In genomic region chr5:13957032-13957645, GRCh38 we compare ENCODE assay signal across 8 cellular contexts. TPM values are rescaled to one million over a fixed set of nuclear protein-coding genes. Genes with fewer than 3 reads are reported as not detected.
DNase-seq lines count a peak whose midpoint lies in the region; ATAC-seq and TF ChIP-seq lines count a peak whose summit lies in the region.

No MANE protein-coding gene starts in this region.

- H3K23ac ChIP-seq in neuronal stem cell (ENCODE audit: low read depth, low read length, poor library complexity), result no peak overlapping the region

- no peak overlapping the region for H3K18ac ChIP-seq in neuronal stem cell (ENCODE audit: low read length)

- no peak overlapping the region for H4K91ac ChIP-seq in neuronal stem cell (ENCODE audit: low read depth, low read length, poor library complexity)

- H3K4ac ChIP-seq in neuronal stem cell (ENCODE audit: low read length), result no peak overlapping the region

- no peaks in the 10 kb centered on the region for H3K9me2 ChIP-seq in HCT116 (ENCODE audit: insufficient read depth)

- H3K4me3 ChIP-seq in cardiac muscle cell (no peak overlapping the region), right atrium auricular region (no peak overlapping the region), HCT116 (replicated peaks in 1 of 2; ENCODE audit: low read depth in 1 of 2, low read length in 2 of 2) (no peak overlapping the region), Peyer's patch (no peak overlapping the region), neuronal stem cell (ENCODE audit: low read length in 2 of 2) (no peak overlapping the region)

- H3K79me1 ChIP-seq in neuronal stem cell (ENCODE audit: low read depth, low read length), result no peaks in the 10 kb centered on the region

- no peak overlapping the region for H2BK15ac ChIP-seq in neuronal stem cell (ENCODE audit: low read length)

- H3K9ac ChIP-seq in HCT116 (ENCODE audit: low read length) (no peak overlapping the region), neuronal stem cell (ENCODE audit: low read depth, low read length, poor library complexity) (no peak overlapping the region)

- TF ChIP-seq CTCF in cardiac muscle cell (IDR thresholded peaks at IDR 0.05; ENCODE audit: low read depth, low read length), result peak; percentile 67
- TF ChIP-seq CTCF in right atrium auricular region (IDR thresholded peaks at IDR 0.05), result peak in 1 of 2 donors; percentile 61
- TF ChIP-seq CTCF in HCT116 (IDR thresholded peaks at IDR 0.05 in 2 of 3, conservative IDR thresholded peaks at IDR 0.05 in 1 of 3; ENCODE audit: borderline replicate concordance in 1 of 3, insufficient read depth in 1 of 3, low read depth in 2 of 3, low read length in 2 of 3), result peak; percentile 18 to 87 (median 67); a peak in 5 of 6 replicates
- peak in 4 of 6 experiments; percentile 13 to 52 (median 48) for TF ChIP-seq CTCF in Peyer's patch (IDR thresholded peaks at IDR 0.05)

- CTCF ChIA-PET in HCT116 (lab: Charles Lee), result interaction anchor here (0.6 to 1.3 kb wide), 5 partner anchors 50 to 1933 kb away, joined by 3 to 11 read pairs (median 3); no protein-coding TSS in a partner anchor

- no peaks in the 10 kb centered on the region for H4K20me1 ChIP-seq in HCT116 (ENCODE audit: insufficient read depth)

- H3K4me3 Mint-ChIP-seq in activated CD4-positive, alpha-beta T cell treated with anti-CD3 and anti-CD28 coated beads, Interleukin-2, amount 10 ng/mL, durations not matched to agents 24 days and 14 days, result no peak overlapping the region

- no peak overlapping the region for H2BK120ac ChIP-seq in neuronal stem cell (ENCODE audit: low read depth, low read length)

- H3K27ac ChIP-seq in cardiac muscle cell, result no peak overlapping the region
- H3K27ac ChIP-seq in right atrium auricular region, result no peak overlapping the region
- H3K27ac ChIP-seq in HCT116 (ENCODE audit: low read depth, low read length), result no peak overlapping the region
- H3K27ac ChIP-seq in Peyer's patch, result no peak overlapping the region
- no peak overlapping the region for H3K27ac ChIP-seq in neuronal stem cell (replicated peaks; ENCODE audit: low read length)

- H3K4me1 ChIP-seq in cardiac muscle cell (ENCODE audit: low read depth) (peaks cover 4% of the 10 kb centered on the region), right atrium auricular region (no peaks in the 10 kb centered on the region), HCT116 (ENCODE audit: control insufficient read depth in 1 of 2, insufficient read depth in 2 of 2, low read length in 2 of 2) (peaks cover 0 to 7% of the 10 kb centered on the region in 2 experiments; a peak in 1 of 4 replicates), Peyer's patch (no peaks in the 10 kb centered on the region), neuronal stem cell (ENCODE audit: control insufficient read depth in 2 of 2, insufficient read depth in 1 of 2, low read depth in 1 of 2, low read length in 2 of 2) (no peaks in the 10 kb centered on the region)

- H3K9me3 Mint-ChIP-seq in activated CD4-positive, alpha-beta T cell treated with anti-CD3 and anti-CD28 coated beads, Interleukin-2, amount 10 ng/mL, durations not matched to agents 24 days and 14 days, result no peaks in the 10 kb centered on the region

- TF ChIP-seq POLR2A in HCT116 (IDR thresholded peaks at IDR 0.05; ENCODE audit: borderline replicate concordance, extremely low read depth, insufficient read depth, insufficient read length), result no peak
- TF ChIP-seq POLR2A in Peyer's patch (IDR thresholded peaks at IDR 0.05), result no peak
- TF ChIP-seq POLR2A in erythroblast (IDR thresholded peaks at IDR 0.05; ENCODE audit: low read length), result no peak

- H3K27ac Mint-ChIP-seq in activated CD4-positive, alpha-beta T cell treated with anti-CD3 and anti-CD28 coated beads, Interleukin-2, amount 10 ng/mL, durations not matched to agents 24 days and 14 days, result no peak overlapping the region

- no peak overlapping the region for H4K8ac ChIP-seq in neuronal stem cell (ENCODE audit: low read depth, low read length)

- BruUV-seq in HCT116 (replicated peaks; lab: Mats Ljungman, UMichigan), result no TSS peak

- intact Hi-C loops in HCT116 (cut with micrococcal nuclease), result loop anchor here (10.0 kb wide), 1 partner anchor 1662 kb away; no protein-coding TSS in a partner anchor
- intact Hi-C loops in activated CD4-positive, alpha-beta T cell treated with anti-CD3 and anti-CD28 coated beads, Interleukin-2, amount 10 ng/mL, durations not matched to agents 24 days and 14 days (cut with micrococcal nuclease), result no loop called here

- H2AK5ac ChIP-seq in neuronal stem cell (ENCODE audit: low read depth, low read length), result no peak overlapping the region

- H3K4me2 ChIP-seq in HCT116 (ENCODE audit: low read length), result no peak overlapping the region
- no peak overlapping the region for H3K4me2 ChIP-seq in neuronal stem cell (ENCODE audit: insufficient read depth, low read length, poor library complexity, severe bottlenecking)

- RAD21 ChIA-PET in HCT116 (lab: Charles Lee; ENCODE audit: low non-redundant PET in 1 of 2, low total read pairs in 2 of 2, uncharacterized antibody in 2 of 2, unreplicated experiment in 2 of 2), result no interaction called here

- no peaks in the 10 kb centered on the region for H3K36me3 Mint-ChIP-seq in activated CD4-positive, alpha-beta T cell treated with anti-CD3 and anti-CD28 coated beads, Interleukin-2, amount 10 ng/mL, durations not matched to agents 24 days and 14 days (ENCODE audit: low read depth)

- POLR2A ChIA-PET in HCT116 (lab: Charles Lee), result no interaction called here

- H3K36me3 ChIP-seq in cardiac muscle cell (no peaks in the 10 kb centered on the region), right atrium auricular region (no peaks in the 10 kb centered on the region), HCT116 (ENCODE audit: control insufficient read depth in 1 of 2, insufficient read depth in 2 of 2, low read length in 2 of 2) (no peaks in the 10 kb centered on the region), Peyer's patch (no peaks in the 10 kb centered on the region), neuronal stem cell (replicated peaks in 1 of 2; ENCODE audit: control insufficient read depth in 2 of 2, insufficient read depth in 2 of 2, low read length in 2 of 2) (no peaks in the 10 kb centered on the region)

- H3K79me2 ChIP-seq in HCT116 (ENCODE audit: insufficient read depth, low read length), result no peaks in the 10 kb centered on the region

- H3K4me1 Mint-ChIP-seq in activated CD4-positive, alpha-beta T cell treated with anti-CD3 and anti-CD28 coated beads, Interleukin-2, amount 10 ng/mL, durations not matched to agents 24 days and 14 days, result no peaks in the 10 kb centered on the region

- H3K27me3 ChIP-seq in cardiac muscle cell (no peaks in the 10 kb centered on the region), right atrium auricular region (no peaks in the 10 kb centered on the region), HCT116 (ENCODE audit: insufficient read depth, low read length) (peaks cover 3% of the 10 kb centered on the region; the same call in 1 of the 2 replicates), Peyer's patch (no peaks in the 10 kb centered on the region), neuronal stem cell (ENCODE audit: control insufficient read depth in 3 of 3, insufficient read depth in 3 of 3, low read depth in 1 of 3, low read length in 3 of 3) (peaks cover 0 to 4% (median 0%) of the 10 kb centered on the region in 3 experiments)

- H3K14ac ChIP-seq in neuronal stem cell (ENCODE audit: low read length), result no peak overlapping the region

- peak; percentile 68 for TF ChIP-seq RAD21 in HCT116 (IDR thresholded peaks at IDR 0.05; ENCODE audit: low read depth)

- no peak overlapping the region for H2AFZ ChIP-seq in HCT116 (ENCODE audit: low read depth, low read length, poor library complexity, severe bottlenecking)
- H2AFZ ChIP-seq in neuronal stem cell (ENCODE audit: low read length), result no peak overlapping the region

- H3K9me3 ChIP-seq in cardiac muscle cell (ENCODE audit: low read depth), result no peaks in the 10 kb centered on the region
- no peaks in the 10 kb centered on the region for H3K9me3 ChIP-seq in right atrium auricular region
- no peaks in the 10 kb centered on the region for H3K9me3 ChIP-seq in HCT116 (ENCODE audit: control insufficient read depth in 1 of 2, insufficient read depth in 1 of 2, low read depth in 1 of 2, low read length in 2 of 2)
- H3K9me3 ChIP-seq in Peyer's patch, result no peaks in the 10 kb centered on the region
- H3K9me3 ChIP-seq in neuronal stem cell (replicated peaks in 1 of 2; ENCODE audit: control insufficient read depth in 2 of 2, insufficient read depth in 1 of 2, low read depth in 1 of 2, low read length in 2 of 2), result no peaks in the 10 kb centered on the region

- ATAC-seq in HCT116, result peak; percentile 96

- no peak overlapping the region for H2BK12ac ChIP-seq in neuronal stem cell (ENCODE audit: low read length)

- DNase-seq in cardiac muscle cell (ENCODE audit: low read depth in 1 of 2, low spot score in 1 of 2) (peak; percentile 64 to 76), right atrium auricular region (ENCODE audit: low spot score) (no peak), HCT116 (ENCODE audit: low read depth, low spot score) (peak; percentile 41), LoVo (ENCODE audit: low spot score) (peak; percentile 62), Peyer's patch (no peak), erythroblast (lab: John Stamatoyannopoulos, UW) (peak; percentile 10 to 37), neuronal stem cell (ENCODE audit: low spot score) (peak; percentile 56)
- no peak for DNase-seq in activated CD4-positive, alpha-beta T cell treated with anti-CD3 and anti-CD28 coated beads, Interleukin-2, amount 10 ng/mL, durations not matched to agents 24 days and 14 days

- H3K27me3 Mint-ChIP-seq in activated CD4-positive, alpha-beta T cell treated with anti-CD3 and anti-CD28 coated beads, Interleukin-2, amount 10 ng/mL, durations not matched to agents 24 days and 14 days, result no peaks in the 10 kb centered on the region

- H2BK5ac ChIP-seq in neuronal stem cell (ENCODE audit: low read length), result no peak overlapping the region

TF ChIP-seq in HCT116, 20 proteins besides CTCF, POLR2A, EP300 and RAD21 (continues in another document):
- TF ChIP-seq POLR2AphosphoS5 (IDR thresholded peaks at IDR 0.05; ENCODE audit: low read depth, low read length) (no peak), ZFX (IDR thresholded peaks at IDR 0.05) (no peak), EZH2phosphoT487 (IDR thresholded peaks at IDR 0.05; ENCODE audit: borderline replicate concordance) (no peak), CBX3 (IDR thresholded peaks at IDR 0.05; ENCODE audit: low read depth) (no peak)
- TF ChIP-seq, protein P1, sequence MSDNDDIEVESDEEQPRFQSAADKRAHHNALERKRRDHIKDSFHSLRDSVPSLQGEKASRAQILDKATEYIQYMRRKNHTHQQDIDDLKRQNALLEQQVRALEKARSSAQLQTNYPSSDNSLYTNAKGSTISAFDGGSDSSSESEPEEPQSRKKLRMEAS (IDR thresholded peaks at IDR 0.05), result no peak

RNA-seq across cellular contexts. Expression of gene DNAH5, which starts 12.7 kb away (rescaled TPM):
- total RNA-seq in cardiac muscle cell (under 0.01 and 0.03 TPM in 2 replicates), right atrium auricular region (under 1 TPM in 1 of 2 donors, not detected in 1; 0.08 TPM), HCT116 (2021; ENCODE audit: unreplicated experiment) (0.37 TPM), Peyer's patch (1 to 10 TPM in 1 of 4 donors, under 1 TPM in 3; 0.28 to 3.3 (median 0.44) TPM)
- polyA plus RNA-seq in cardiac muscle cell, result 0.05 and 0.12 TPM in 2 replicates
- 0.25 and 0.52 TPM in 2 replicates for polyA plus RNA-seq in HCT116 (2012)
- 0.84 TPM for polyA plus RNA-seq in neuronal stem cell (2013, experiment 1 of 2)
- 0.83 TPM for polyA plus RNA-seq in neuronal stem cell (2013, experiment 2 of 2)
- not detected in 2 replicates for total RNA-seq in activated CD4-positive, alpha-beta T cell treated with anti-CD3 and anti-CD28 coated beads, Interleukin-2, amount 10 ng/mL, durations not matched to agents 24 days and 14 days

Comparison
In these comparisons a context has a peak if more than half of its experiments do, and no peak if none do; other contexts are left out.
1. DNase-seq: peak in cardiac muscle cell (2 of 2), HCT116 (single experiment), LoVo (single experiment), erythroblast (2 of 2) and neuronal stem cell (single experiment); none in right atrium auricular region (single experiment), Peyer's patch (0 of 3) and activated CD4-positive, alpha-beta T cell treated with anti-CD3 and anti-CD28 coated beads, Interleukin-2, amount 10 ng/mL, durations not matched to agents 24 days and 14 days (single experiment).